In the genomic region with DNA sequence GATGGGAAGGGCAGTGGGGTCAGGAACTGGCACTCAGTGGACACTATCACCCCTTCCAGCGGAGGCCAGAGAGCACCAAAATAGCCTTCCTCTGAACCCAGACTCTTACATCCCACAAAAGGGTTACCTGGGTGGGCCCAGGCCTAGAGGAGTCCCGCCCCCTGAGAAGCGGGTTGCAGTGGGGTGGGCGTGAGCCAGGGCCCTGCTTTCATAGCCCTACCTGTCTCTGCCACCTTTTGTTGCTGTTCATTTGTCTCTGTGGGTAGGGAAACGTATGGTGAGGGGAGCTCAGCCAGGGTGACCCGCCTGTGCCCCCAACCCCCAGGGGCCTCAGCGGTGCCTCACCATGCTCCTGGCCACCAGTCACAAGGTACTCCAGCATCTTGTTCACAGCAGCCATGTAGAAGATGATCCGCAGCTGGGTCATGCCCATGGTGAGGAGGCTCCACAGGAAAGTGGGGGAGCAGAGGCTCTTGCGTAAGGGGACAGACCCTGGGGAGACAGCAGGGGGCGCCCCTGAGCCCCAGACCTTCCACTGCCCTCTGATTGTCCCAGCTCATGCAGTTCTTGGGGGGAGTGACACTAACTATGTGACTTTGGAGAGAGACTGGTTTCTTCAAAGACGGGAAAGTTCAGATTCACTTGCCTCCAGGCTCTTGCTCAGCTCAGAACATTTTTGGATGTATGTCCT, we compare ENCODE assay signal across 9 cellular contexts. TPM values are rescaled to one million over a fixed set of nuclear protein-coding genes. Genes with fewer than 3 reads are reported as not detected.
DNase-seq lines count a peak whose midpoint lies in the region; ATAC-seq and TF ChIP-seq lines count a peak whose summit lies in the region.
"Had no signal": no experiment of that assay in that cellular context is flagged by ENCODE, and none has a peak within 500 bp of the region (broad histone marks: within the 10 kb centered on the region; RNA-seq: fewer than 3 reads in every experiment).

No MANE protein-coding gene starts in this region.

- TF ChIP-seq CTCF in GM10266 (IDR thresholded peaks at IDR 0.05; ENCODE audit: control insufficient read depth, insufficient read depth, low read depth, missing control alignments) (peak; percentile 60), LNCaP clone FGC (IDR thresholded peaks at IDR 0.05; ENCODE audit: control insufficient read depth, extremely low read depth, insufficient read depth) (peak; percentile 47), fibroblast of the aortic adventitia (IDR thresholded peaks at IDR 0.05; ENCODE audit: insufficient read depth, low read length) (peak; percentile 69)

- no peak overlapping the region for H3K4me3 ChIP-seq in LNCaP clone FGC (ENCODE audit: low read depth, low read length)
- no peak overlapping the region for H3K4me3 ChIP-seq in fibroblast of the aortic adventitia (ENCODE audit: low read depth, low read length)

- DNase-seq in GM10266 (ENCODE audit: extremely low spot score) (peak; percentile 61), LNCaP clone FGC (ENCODE audit: low read depth) (no peak), fibroblast of the aortic adventitia (ENCODE audit: low read depth) (no peak), HuH-7.5 (ENCODE audit: low spot score) (no peak)
- DNase-seq in activated CD8-positive, alpha-beta memory T cell treated with anti-CD3 and anti-CD28 coated beads for 48 hours (ENCODE audit: low read depth in 2 of 3, low spot score in 2 of 3), result peak in 2 of 3 experiments; percentile 40 to 50
- DNase-seq in stimulated activated CD4-positive, alpha-beta T cell treated with anti-CD3 and anti-CD28 coated beads, Interleukin-1b, Interleukin-23, amount 100 ng/mL, for 4 hours (ENCODE audit: low read depth in 2 of 2), result peak; percentile 34 to 47

- ATAC-seq in GM19395 (IDR thresholded peaks at IDR 0.05; ENCODE audit: unreplicated experiment), result no peak
- no peak for ATAC-seq in GM21737 (IDR thresholded peaks at IDR 0.05; ENCODE audit: unreplicated experiment)

RNA-seq across cellular contexts. Expression of gene SLC43A1, which starts 24.0 kb away (rescaled TPM):
- 11.4 and 15.3 TPM in 2 replicates for total RNA-seq in fibroblast of the aortic adventitia (ENCODE audit: low replicate concordance)

RNA-seq across cellular contexts. Expression of gene RTN4RL2, which starts 31.2 kb away (rescaled TPM):
- total RNA-seq in fibroblast of the aortic adventitia (ENCODE audit: low replicate concordance), result 0.09 and 0.90 TPM in 2 replicates

RNA-seq across cellular contexts. Expression of gene TIMM10, which starts 39.0 kb away (rescaled TPM):
- total RNA-seq in fibroblast of the aortic adventitia (ENCODE audit: low replicate concordance), result 32.1 and 77.5 TPM in 2 replicates

RNA-seq across cellular contexts. Expression of gene SMTNL1, which starts 45.9 kb away (rescaled TPM):
- total RNA-seq in fibroblast of the aortic adventitia (ENCODE audit: low replicate concordance), result not detected in 2 replicates
- total RNA-seq: pulmonary artery endothelial cell had no signal

Comparison
In these comparisons a context has a peak if more than half of its experiments do, and no peak if none do; other contexts are left out.
1. DNase-seq: peak in GM10266 (single experiment), activated CD8-positive, alpha-beta memory T cell treated with anti-CD3 and anti-CD28 coated beads for 48 hours (2 of 3) and stimulated activated CD4-positive, alpha-beta T cell treated with anti-CD3 and anti-CD28 coated beads, Interleukin-1b, Interleukin-23, amount 100 ng/mL, for 4 hours (2 of 2); none in LNCaP clone FGC (single experiment), fibroblast of the aortic adventitia (single experiment) and HuH-7.5 (single experiment).
2. Peak in every context shown above with its lines, with median percentiles within 50 percentile points of each other: CTCF ChIP-seq.